ENCODE assay signal across 1 cellular context in genomic region chr7:20330176-20330796, GRCh38.
A peak's percentile ranks its signal among the peaks of the same experiment; 100 is the strongest.
TF ChIP-seq lines count a peak whose summit lies in the region.

No MANE protein-coding gene starts in this region.

TF ChIP-seq in GM12878, 131 proteins besides CTCF, POLR2A, EP300 and RAD21 (continued from another document and continues in another):
- TF ChIP-seq ZNF24 (IDR thresholded peaks at IDR 0.05) (no peak; the same call in 1 of the 2 replicates), CHD1 (IDR thresholded peaks at IDR 0.05; ENCODE audit: low read depth, low read length) (no peak), TARDBP (IDR thresholded peaks at IDR 0.05; ENCODE audit: borderline replicate concordance) (0 out of 2 replicates have a peak, but pooled peaks have one; percentile 15), CBX5 (IDR thresholded peaks at IDR 0.05; ENCODE audit: low read depth) (peak; percentile 10; the same call in 1 of the 2 replicates), NR2C2 (IDR thresholded peaks at IDR 0.05; ENCODE audit: borderline replicate concordance, control insufficient read depth, insufficient read length, low read depth) (no peak), SP1 (IDR thresholded peaks at IDR 0.05; ENCODE audit: low read depth, low read length) (peak; percentile 23), SIX5 (IDR thresholded peaks at IDR 0.05; ENCODE audit: low read depth, low read length, severe bottlenecking) (no peak), SMARCA5 (IDR thresholded peaks at IDR 0.05) (no peak; the same call in 1 of the 2 replicates), CHD2 (IDR thresholded peaks at IDR 0.05; ENCODE audit: borderline replicate concordance, low read depth, low read length) (no peak), KLF5 (IDR thresholded peaks at IDR 0.05; ENCODE audit: partially characterized antibody) (no peak), ZNF384 (IDR thresholded peaks at IDR 0.05; ENCODE audit: borderline replicate concordance, low read depth, low read length) (no peak; the same call in 1 of the 2 replicates), REST (IDR thresholded peaks at IDR 0.05; ENCODE audit: low read depth, low read length) (no peak), ELK1 (IDR thresholded peaks at IDR 0.05; ENCODE audit: low read depth, low read length) (no peak), HDGF (IDR thresholded peaks at IDR 0.05) (0 out of 2 replicates have a peak, but pooled peaks have one; percentile 45), ZBTB4 (CRISPR knock-in tag; IDR thresholded peaks at IDR 0.05) (no peak), NKRF (conservative IDR thresholded peaks at IDR 0.05) (no peak; the same call in 1 of the 2 replicates), IRF4 (IDR thresholded peaks at IDR 0.05; ENCODE audit: low read depth, low read length) (peak; percentile 55; the same call in 1 of the 2 replicates), TCF3 (IDR thresholded peaks at IDR 0.05; ENCODE audit: borderline replicate concordance, insufficient read depth, low read depth, low read length) (no peak), MEF2B (IDR thresholded peaks at IDR 0.05; ENCODE audit: partially characterized antibody, poor library complexity, severe bottlenecking) (no peak), MXI1 (IDR thresholded peaks at IDR 0.05; ENCODE audit: low read depth, low read length) (no peak), RAD51 (IDR thresholded peaks at IDR 0.05) (no peak), ZNF592 (IDR thresholded peaks at IDR 0.05) (no peak), NFXL1 (IDR thresholded peaks at IDR 0.05; ENCODE audit: borderline replicate concordance) (no peak), CREM (IDR thresholded peaks at IDR 0.05; ENCODE audit: low read depth) (peak; percentile 62), ZNF207 (IDR thresholded peaks at IDR 0.05; ENCODE audit: borderline replicate concordance) (peak; percentile 66; the same call in 1 of the 2 replicates), BHLHE40 (IDR thresholded peaks at IDR 0.05; ENCODE audit: borderline replicate concordance in 1 of 2, low read depth in 2 of 2, low read length in 1 of 2) (peak in 1 of 2 experiments; percentile 72; a peak in 1 of 4 replicates), USF1 (IDR thresholded peaks at IDR 0.05; ENCODE audit: borderline replicate concordance, extremely low read length, insufficient read depth, low read depth, low read length) (no peak), RUNX3 (IDR thresholded peaks at IDR 0.05; ENCODE audit: low read length) (peak; percentile 79), GATAD2B (conservative IDR thresholded peaks at IDR 0.05; ENCODE audit: low read depth) (no peak), HDAC2 (IDR thresholded peaks at IDR 0.05) (no peak), BCL11A (IDR thresholded peaks at IDR 0.05; ENCODE audit: low read depth, low read length) (0 out of 2 replicates have a peak, but pooled peaks have one; percentile 17), ZZZ3 (IDR thresholded peaks at IDR 0.05; ENCODE audit: control insufficient read depth, insufficient read length, low read depth) (no peak), EED (IDR thresholded peaks at IDR 0.05; ENCODE audit: low read depth) (peak; percentile 71), ZNF274 (IDR thresholded peaks at IDR 0.05; ENCODE audit: insufficient read depth, insufficient read length) (no peak), PAX8 (IDR thresholded peaks at IDR 0.05) (no peak), LARP7 (IDR thresholded peaks at IDR 0.05) (no peak; the same call in 1 of the 2 replicates), PML (IDR thresholded peaks at IDR 0.05; ENCODE audit: low read length) (peak; percentile 57; the same call in 1 of the 2 replicates), TAF1 (IDR thresholded peaks at IDR 0.05; ENCODE audit: borderline replicate concordance, low read depth, low read length) (peak; percentile 31; the same call in 1 of the 2 replicates), SUPT20H (IDR thresholded peaks at IDR 0.05; ENCODE audit: borderline replicate concordance, control insufficient read depth, low read depth, low read length) (no peak), CREB1 (IDR thresholded peaks at IDR 0.05; ENCODE audit: low read depth) (0 out of 2 replicates have a peak, but pooled peaks have one; percentile 19), USF2 (IDR thresholded peaks at IDR 0.05; ENCODE audit: borderline replicate concordance, low read depth, low read length) (no peak), MTA2 (IDR thresholded peaks at IDR 0.05; ENCODE audit: low read depth) (peak; percentile 38), BMI1 (IDR thresholded peaks at IDR 0.05; ENCODE audit: borderline replicate concordance) (no peak), IKZF1 (conservative IDR thresholded peaks at IDR 0.05) (peak; percentile 96), EGR1 (IDR thresholded peaks at IDR 0.05; ENCODE audit: borderline replicate concordance in 1 of 2, low read depth in 2 of 2, low read length in 2 of 2) (peak in 1 of 2 experiments; percentile 93; a peak in 2 of 3 replicates), MLLT1 (IDR thresholded peaks at IDR 0.05) (peak; percentile 81), YBX1 (IDR thresholded peaks at IDR 0.05) (no peak)
